14 cellular contexts compared by ENCODE assay signal in genomic region chr9:78783743-78784142, GRCh38.
DNase-seq lines count a peak whose midpoint lies in the region; ATAC-seq, FAIRE-seq and TF ChIP-seq lines count a peak whose summit lies in the region.
"Had no signal": no experiment of that assay in that cellular context is flagged by ENCODE, and none has a peak within 500 bp of the region (broad histone marks: within the 10 kb centered on the region; RNA-seq: fewer than 3 reads in every experiment).

No MANE protein-coding gene starts in this region.

- no peaks in the 10 kb centered on the region for H3K36me3 ChIP-seq in BE2C
- no peaks in the 10 kb centered on the region for H3K36me3 ChIP-seq in tibial nerve
- H3K36me3 ChIP-seq: BLaER1 treated with 17β-estradiol and CSF1 and Interleukin-3, amounts not matched to agents 10 nM and 100 nM; lower lobe of right lung had no signal

- DNase-seq in BE2C (no peak), LNCaP clone FGC (ENCODE audit: low read depth) (no peak), epithelial cell of esophagus (ENCODE audit: low read depth) (peak; percentile 9), tibial nerve (ENCODE audit: low spot score in 2 of 2) (no peak), RCC 7860 (ENCODE audit: low spot score) (no peak), SKM-1 treated with dmso at 0.1 percent for 144 hours (lab: John Stamatoyannopoulos, UW; ENCODE audit: unreplicated experiment) (no peak)
- DNase-seq in stimulated activated CD4-positive, alpha-beta T cell treated with anti-CD3 and anti-CD28 coated beads, Interleukin-15, amount 100 ng/mL, for 24 hours, result no peak
- DNase-seq: activated T-cell treated with anti-CD3 and anti-CD28 coated beads, Interleukin-2, amount 50 U/mL, for 1 hour; GOT3; lower lobe of right lung; NCI-H446; T-helper 2 cell had no signal

- H3K27me3 ChIP-seq in BE2C, result no peaks in the 10 kb centered on the region
- no peaks in the 10 kb centered on the region for H3K27me3 ChIP-seq in tibial nerve
- H3K27me3 ChIP-seq: BLaER1 treated with 17β-estradiol and CSF1 and Interleukin-3, amounts not matched to agents 10 nM and 100 nM had no signal

- ATAC-seq in GM21381 (IDR thresholded peaks at IDR 0.05; ENCODE audit: unreplicated experiment), result peak; percentile 70
- ATAC-seq: lower lobe of right lung had no signal

- TF ChIP-seq CTCF in BE2C (IDR thresholded peaks at IDR 0.05; ENCODE audit: low read depth, low read length) (peak; percentile 52), LNCaP clone FGC (IDR thresholded peaks at IDR 0.05; ENCODE audit: control insufficient read depth, extremely low read depth, insufficient read depth) (peak; percentile 12; the same call in 1 of the 2 replicates), epithelial cell of esophagus (IDR thresholded peaks at IDR 0.05; ENCODE audit: insufficient read depth, low read depth, low read length, missing control alignments) (peak; percentile 34), tibial nerve (IDR thresholded peaks at IDR 0.05) (no peak)

- 0 out of 2 replicates have a peak, but pooled peaks cover under 1% of the 10 kb centered on the region for H3K4me1 ChIP-seq in BE2C
- no peaks in the 10 kb centered on the region for H3K4me1 ChIP-seq in tibial nerve
- H3K4me1 ChIP-seq: lower lobe of right lung had no signal

- H3K9me3 ChIP-seq in BE2C (no peaks in the 10 kb centered on the region), tibial nerve (no peaks in the 10 kb centered on the region)
- H3K9me3 ChIP-seq: BLaER1 treated with 17β-estradiol and CSF1 and Interleukin-3, amounts not matched to agents 10 nM and 100 nM; lower lobe of right lung had no signal

- H3K4me3 ChIP-seq in BE2C (ENCODE audit: low read depth, low read length) (no peak overlapping the region), LNCaP clone FGC (ENCODE audit: low read depth, low read length) (no peak overlapping the region), epithelial cell of esophagus (ENCODE audit: low read length) (no peak overlapping the region), tibial nerve (no peak overlapping the region)
- H3K4me3 ChIP-seq: BLaER1 treated with 17β-estradiol and CSF1 and Interleukin-3, amounts not matched to agents 10 nM and 100 nM; lower lobe of right lung had no signal

- no peak for FAIRE-seq in RCC 7860 (lab: Jason Lieb, UNC)

- no peak for TF ChIP-seq POLR2A in tibial nerve (IDR thresholded peaks at IDR 0.05)

- TF ChIP-seq EP300 in tibial nerve (IDR thresholded peaks at IDR 0.05), result no peak

- no peak overlapping the region for H3K27ac ChIP-seq in tibial nerve
- H3K27ac ChIP-seq: BLaER1 treated with 17β-estradiol and CSF1 and Interleukin-3, amounts not matched to agents 10 nM and 100 nM; lower lobe of right lung had no signal

Comparison
In these comparisons a context has a peak if more than half of its experiments do, and no peak if none do; other contexts are left out.
1. CTCF ChIP-seq: peak in BE2C (single experiment), LNCaP clone FGC (single experiment) and epithelial cell of esophagus (single experiment); none in tibial nerve (0 of 5).